In genomic region chr4:119139316-119139715, GRCh38 we compare ENCODE assay signal across 13 cellular contexts. TPM values are rescaled to one million over a fixed set of nuclear protein-coding genes. Genes with fewer than 3 reads are reported as not detected.
A peak's percentile ranks its signal among the peaks of the same experiment; 100 is the strongest.
DNase-seq lines count a peak whose midpoint lies in the region; ATAC-seq and TF ChIP-seq lines count a peak whose summit lies in the region.
"Had no signal": no experiment of that assay in that cellular context is flagged by ENCODE, and none has a peak within 500 bp of the region (broad histone marks: within the 10 kb centered on the region; RNA-seq: fewer than 3 reads in every experiment).

No MANE protein-coding gene starts in this region.

- TF ChIP-seq CTCF in left ventricle myocardium inferior (IDR thresholded peaks at IDR 0.05; ENCODE audit: borderline replicate concordance) (no peak), fibroblast of pulmonary artery (IDR thresholded peaks at IDR 0.05; ENCODE audit: low read length, missing control alignments) (no peak)
- TF ChIP-seq CTCF in activated CD8-positive, alpha-beta T cell treated with anti-CD3 and anti-CD28 coated beads for 36 hours (IDR thresholded peaks at IDR 0.05): no peak

- no peaks in the 10 kb centered on the region for H3K9me3 Mint-ChIP-seq in activated CD8-positive, alpha-beta T cell treated with anti-CD3 and anti-CD28 coated beads for 36 hours
- no peaks in the 10 kb centered on the region for H3K9me3 Mint-ChIP-seq in stimulated activated naive CD8-positive, alpha-beta T cell treated with anti-CD3 and anti-CD28 coated beads, Interleukin-15, amount 100 ng/mL, for 72 hours
- no peaks in the 10 kb centered on the region for H3K9me3 Mint-ChIP-seq in activated T-helper 1 cell treated with anti-CD3 and anti-CD28 coated beads, Interleukin-12 subunit alpha, Interleukin-12 subunit beta, Interleukin-2, Interleukin-4 antibody, amounts not matched to agents 30 ng/mL and 10 ng/mL and 1 ng/mL, durations not matched to agents 14 hours and 24 hours and 36 hours

- H3K36me3 Mint-ChIP-seq in activated CD8-positive, alpha-beta T cell treated with anti-CD3 and anti-CD28 coated beads for 36 hours (ENCODE audit: low read depth): no peaks in the 10 kb centered on the region
- no peaks in the 10 kb centered on the region for H3K36me3 Mint-ChIP-seq in activated T-helper 1 cell treated with anti-CD3 and anti-CD28 coated beads, Interleukin-12 subunit alpha, Interleukin-12 subunit beta, Interleukin-2, Interleukin-4 antibody, amounts not matched to agents 30 ng/mL and 10 ng/mL and 1 ng/mL, durations not matched to agents 14 hours and 24 hours and 36 hours (ENCODE audit: low read depth)

- no peak overlapping the region for H3K4me3 Mint-ChIP-seq in activated CD8-positive, alpha-beta T cell treated with anti-CD3 and anti-CD28 coated beads for 36 hours
- no peak overlapping the region for H3K4me3 Mint-ChIP-seq in stimulated activated naive CD8-positive, alpha-beta T cell treated with anti-CD3 and anti-CD28 coated beads, Interleukin-15, amount 100 ng/mL, for 72 hours
- H3K4me3 Mint-ChIP-seq in activated T-helper 1 cell treated with anti-CD3 and anti-CD28 coated beads, Interleukin-12 subunit alpha, Interleukin-12 subunit beta, Interleukin-2, Interleukin-4 antibody, amounts not matched to agents 30 ng/mL and 10 ng/mL and 1 ng/mL, durations not matched to agents 14 hours and 24 hours and 36 hours: no peak overlapping the region

- peak overlapping the region; percentile 91 for H3K27ac ChIP-seq in left ventricle myocardium inferior (replicated peaks)
- H3K27ac ChIP-seq: SJCRH30 had no signal

- no peaks in the 10 kb centered on the region for H3K27me3 ChIP-seq in left ventricle myocardium inferior (ENCODE audit: low read depth)
- H3K27me3 ChIP-seq: SJCRH30 had no signal

- intact Hi-C loops in left ventricle myocardium inferior (cut with micrococcal nuclease): no loop called here
- intact Hi-C loops in left ventricle myocardium superior (cut with micrococcal nuclease): no loop called here
- intact Hi-C loops in activated CD8-positive, alpha-beta T cell treated with anti-CD3 and anti-CD28 coated beads for 36 hours (cut with micrococcal nuclease): no loop called here
- intact Hi-C loops in activated T-helper 1 cell treated with anti-CD3 and anti-CD28 coated beads, Interleukin-12 subunit alpha, Interleukin-12 subunit beta, Interleukin-2, Interleukin-4 antibody, amounts not matched to agents 30 ng/mL and 10 ng/mL and 1 ng/mL, durations not matched to agents 14 hours and 24 hours and 36 hours (cut with micrococcal nuclease): no loop called here

- POLR2A ChIA-PET in activated CD8-positive, alpha-beta T cell treated with anti-CD3 and anti-CD28 coated beads for 36 hours (lab: Charles Lee): no interaction called here

- peaks cover 31% of the 10 kb centered on the region for H3K4me1 Mint-ChIP-seq in activated CD8-positive, alpha-beta T cell treated with anti-CD3 and anti-CD28 coated beads for 36 hours (ENCODE audit: low read depth)
- H3K4me1 Mint-ChIP-seq in stimulated activated naive CD8-positive, alpha-beta T cell treated with anti-CD3 and anti-CD28 coated beads, Interleukin-15, amount 100 ng/mL, for 72 hours: peaks cover 12% of the 10 kb centered on the region
- H3K4me1 Mint-ChIP-seq in activated T-helper 1 cell treated with anti-CD3 and anti-CD28 coated beads, Interleukin-12 subunit alpha, Interleukin-12 subunit beta, Interleukin-2, Interleukin-4 antibody, amounts not matched to agents 30 ng/mL and 10 ng/mL and 1 ng/mL, durations not matched to agents 14 hours and 24 hours and 36 hours (ENCODE audit: low read depth): peaks cover 8% of the 10 kb centered on the region

- CTCF ChIA-PET in activated CD8-positive, alpha-beta T cell treated with anti-CD3 and anti-CD28 coated beads for 36 hours (lab: Charles Lee): interaction anchor here (1.5 to 1.7 kb wide), 3 partner anchors 9 to 99 kb away, joined by 4 to 10 read pairs (median 5); no protein-coding TSS in a partner anchor

- no peak for DNase-seq in left ventricle myocardium inferior
- DNase-seq in left ventricle myocardium superior: no peak
- DNase-seq in activated CD8-positive, alpha-beta T cell treated with anti-CD3 and anti-CD28 coated beads for 36 hours: no peak
- peak; percentile 18 for DNase-seq in fibroblast of pulmonary artery (ENCODE audit: low read depth)
- DNase-seq in stimulated activated naive CD8-positive, alpha-beta T cell treated with anti-CD3 and anti-CD28 coated beads, Interleukin-15, amount 100 ng/mL, for 72 hours: no peak
- no peak for DNase-seq in activated T-helper 1 cell treated with anti-CD3 and anti-CD28 coated beads, Interleukin-12 subunit alpha, Interleukin-12 subunit beta, Interleukin-2, Interleukin-4 antibody, amounts not matched to agents 30 ng/mL and 10 ng/mL and 1 ng/mL, durations not matched to agents 14 hours and 24 hours and 36 hours (ENCODE audit: low spot score)
- DNase-seq in HT-29 (ENCODE audit: low spot score): no peak
- DNase-seq: AML-193, GF-D8, NCI-H1105, NCI-H526 treated with DMSO at 0.1 percent for 48 hours, SJCRH30 had no signal

- H3K9me3 ChIP-seq in left ventricle myocardium inferior (replicated peaks): no peaks in the 10 kb centered on the region
- H3K9me3 ChIP-seq: SJCRH30 had no signal

- peak overlapping the region; percentile 66 for H3K4me3 ChIP-seq in left ventricle myocardium inferior
- no peak overlapping the region for H3K4me3 ChIP-seq in fibroblast of pulmonary artery (replicated peaks; ENCODE audit: low read depth, low read length)
- H3K4me3 ChIP-seq: SJCRH30 had no signal

- no peaks in the 10 kb centered on the region for H3K27me3 Mint-ChIP-seq in activated CD8-positive, alpha-beta T cell treated with anti-CD3 and anti-CD28 coated beads for 36 hours
- H3K27me3 Mint-ChIP-seq in stimulated activated naive CD8-positive, alpha-beta T cell treated with anti-CD3 and anti-CD28 coated beads, Interleukin-15, amount 100 ng/mL, for 72 hours: no peaks in the 10 kb centered on the region
- H3K27me3 Mint-ChIP-seq in activated T-helper 1 cell treated with anti-CD3 and anti-CD28 coated beads, Interleukin-12 subunit alpha, Interleukin-12 subunit beta, Interleukin-2, Interleukin-4 antibody, amounts not matched to agents 30 ng/mL and 10 ng/mL and 1 ng/mL, durations not matched to agents 14 hours and 24 hours and 36 hours (ENCODE audit: insufficient read depth): no peaks in the 10 kb centered on the region

- peak overlapping the region; percentile 88 for H3K27ac Mint-ChIP-seq in activated CD8-positive, alpha-beta T cell treated with anti-CD3 and anti-CD28 coated beads for 36 hours
- peak overlapping the region; percentile 14 to 34 for H3K27ac Mint-ChIP-seq in stimulated activated naive CD8-positive, alpha-beta T cell treated with anti-CD3 and anti-CD28 coated beads, Interleukin-15, amount 100 ng/mL, for 72 hours
- no peak overlapping the region for H3K27ac Mint-ChIP-seq in activated T-helper 1 cell treated with anti-CD3 and anti-CD28 coated beads, Interleukin-12 subunit alpha, Interleukin-12 subunit beta, Interleukin-2, Interleukin-4 antibody, amounts not matched to agents 30 ng/mL and 10 ng/mL and 1 ng/mL, durations not matched to agents 14 hours and 24 hours and 36 hours

- H3K4me1 ChIP-seq in left ventricle myocardium inferior: peaks cover 47% of the 10 kb centered on the region

- H3K36me3 ChIP-seq in left ventricle myocardium inferior: peaks cover 15% of the 10 kb centered on the region
- H3K36me3 ChIP-seq: SJCRH30 had no signal

- ATAC-seq in left ventricle myocardium superior (no peak), HG03457 (IDR thresholded peaks at IDR 0.05; ENCODE audit: unreplicated experiment) (no peak)
- peak; percentile 39 for ATAC-seq in activated CD8-positive, alpha-beta T cell treated with anti-CD3 and anti-CD28 coated beads for 36 hours
- no peak for ATAC-seq in stimulated activated naive CD8-positive, alpha-beta T cell treated with anti-CD3 and anti-CD28 coated beads, Interleukin-15, amount 100 ng/mL, for 72 hours

RNA-seq across cellular contexts. Expression of gene MYOZ2, which starts 3.7 kb away (rescaled TPM):
- 843 TPM for total RNA-seq in left ventricle myocardium inferior
- total RNA-seq in left ventricle myocardium superior: 792 TPM
- total RNA-seq in activated CD8-positive, alpha-beta T cell treated with anti-CD3 and anti-CD28 coated beads for 36 hours: not detected
- not detected in 2 replicates for total RNA-seq in activated T-helper 1 cell treated with anti-CD3 and anti-CD28 coated beads, Interleukin-12 subunit alpha, Interleukin-12 subunit beta, Interleukin-2, Interleukin-4 antibody, amounts not matched to agents 30 ng/mL and 10 ng/mL and 1 ng/mL, durations not matched to agents 14 hours and 24 hours and 36 hours
- not detected in 2 replicates for total RNA-seq in HT-29 (2014; rRNA removed; shearing (Covaris generic))

Comparison
In these comparisons a context has a peak if more than half of its experiments do, and no peak if none do; other contexts are left out.
1. RNA of gene MYOZ2, which starts 3.7 kb away (total RNA-seq): 843 TPM in left ventricle myocardium inferior (single experiment) and 792 TPM in left ventricle myocardium superior (single experiment); not detected in activated CD8-positive, alpha-beta T cell treated with anti-CD3 and anti-CD28 coated beads for 36 hours, not detected in activated T-helper 1 cell treated with anti-CD3 and anti-CD28 coated beads, Interleukin-12 subunit alpha, Interleukin-12 subunit beta, Interleukin-2, Interleukin-4 antibody, amounts not matched to agents 30 ng/mL and 10 ng/mL and 1 ng/mL, durations not matched to agents 14 hours and 24 hours and 36 hours and not detected in HT-29; every median in the first group is over 100 times any median in the second.